In the genomic region with DNA sequence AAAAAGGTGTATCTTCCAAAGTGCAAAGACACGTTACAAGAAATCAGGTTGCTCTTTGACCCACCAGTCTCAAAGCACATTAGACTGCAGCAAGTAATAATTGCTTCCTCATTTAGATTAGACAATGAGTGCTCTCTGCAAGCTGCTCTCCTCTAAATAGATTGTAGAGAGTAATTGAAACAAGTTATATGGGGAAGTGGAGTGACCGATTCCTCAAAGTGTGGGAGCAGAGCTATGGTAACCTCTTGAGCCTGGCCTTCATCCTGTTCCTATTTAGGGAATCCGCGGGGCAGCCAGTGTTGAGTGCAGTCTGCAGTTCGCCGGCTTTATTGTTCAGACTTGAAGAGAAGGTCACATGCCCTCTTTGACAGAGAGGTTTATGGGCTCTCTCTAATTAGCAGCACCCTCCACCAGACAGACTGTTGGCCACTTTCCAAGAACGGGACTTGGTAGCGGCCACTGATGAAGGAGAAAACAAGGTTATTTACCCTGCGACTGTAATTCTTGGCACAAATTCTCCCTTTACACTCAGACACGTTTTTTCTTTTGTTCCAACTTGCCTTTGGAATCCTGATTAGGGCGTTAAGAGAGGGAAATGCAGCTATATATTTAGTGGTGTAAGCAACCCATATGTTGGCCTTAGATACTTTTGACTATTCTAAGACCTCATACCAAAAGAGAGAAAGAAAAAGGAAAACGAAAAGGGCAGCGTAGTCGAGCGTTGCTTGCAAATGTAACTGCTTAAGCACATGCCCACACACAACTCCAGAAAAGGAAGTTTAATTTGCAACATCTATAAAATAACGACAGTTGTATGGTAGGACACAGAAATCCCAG, we compare ENCODE assay signal across 8 cellular contexts.
DNase-seq lines count a peak whose midpoint lies in the region; ATAC-seq, FAIRE-seq and TF ChIP-seq lines count a peak whose summit lies in the region.

No MANE protein-coding gene starts in this region.

- H3K27me3 Mint-ChIP-seq in activated naive CD8-positive, alpha-beta T cell = no peaks in the 10 kb centered on the region
- H3K27me3 Mint-ChIP-seq in glutamatergic neuron (ENCODE audit: unreplicated experiment) = peaks cover 6% of the 10 kb centered on the region

- peak overlapping the region; percentile 90 for H3K4me3 Mint-ChIP-seq in activated naive CD8-positive, alpha-beta T cell
- H3K4me3 Mint-ChIP-seq in glutamatergic neuron (ENCODE audit: unreplicated experiment) = peak overlapping the region; percentile 88

- TF ChIP-seq CTCF in glutamatergic neuron (IDR thresholded peaks at IDR 0.05; ENCODE audit: partially characterized antibody, unreplicated experiment) = no peak

- FAIRE-seq in GM19239 (lab: Jason Lieb, UNC) = peak; percentile 83

- H3K4me1 Mint-ChIP-seq in activated naive CD8-positive, alpha-beta T cell (ENCODE audit: low read depth) = peaks cover 25% of the 10 kb centered on the region
- H3K4me1 Mint-ChIP-seq in glutamatergic neuron (ENCODE audit: low read depth, unreplicated experiment) = peaks cover 36% of the 10 kb centered on the region

- peak; percentile 23 for ATAC-seq in HG03196 (IDR thresholded peaks at IDR 0.05; ENCODE audit: unreplicated experiment)

- H3K27ac Mint-ChIP-seq in activated naive CD8-positive, alpha-beta T cell = peak overlapping the region; percentile 36
- H3K27ac Mint-ChIP-seq in glutamatergic neuron (ENCODE audit: unreplicated experiment) = peak overlapping the region; percentile 93

- no peaks in the 10 kb centered on the region for H3K36me3 Mint-ChIP-seq in activated naive CD8-positive, alpha-beta T cell
- no peaks in the 10 kb centered on the region for H3K36me3 Mint-ChIP-seq in glutamatergic neuron (ENCODE audit: unreplicated experiment)

- no peaks in the 10 kb centered on the region for H3K9me3 Mint-ChIP-seq in activated naive CD8-positive, alpha-beta T cell (ENCODE audit: low read depth)
- peaks cover 12% of the 10 kb centered on the region for H3K9me3 Mint-ChIP-seq in glutamatergic neuron (ENCODE audit: unreplicated experiment)

- DNase-seq in COLO829 (ENCODE audit: low spot score) (peak; percentile 19), GM19239 (ENCODE audit: insufficient read length, low spot score) (peak; percentile 27), NCI-H2227 treated with DMSO at 0.1 percent for 48 hours (lab: John Stamatoyannopoulos, UW) (peak; percentile 74), glutamatergic neuron (peak; percentile 41), nucleus accumbens (lab: John Stamatoyannopoulos, UW) (peak in 52 of 56 donors; percentile 12 to 84 (median 47)), HPDE6-E6E7 (ENCODE audit: extremely low spot score) (no peak)
